In the genomic region with DNA sequence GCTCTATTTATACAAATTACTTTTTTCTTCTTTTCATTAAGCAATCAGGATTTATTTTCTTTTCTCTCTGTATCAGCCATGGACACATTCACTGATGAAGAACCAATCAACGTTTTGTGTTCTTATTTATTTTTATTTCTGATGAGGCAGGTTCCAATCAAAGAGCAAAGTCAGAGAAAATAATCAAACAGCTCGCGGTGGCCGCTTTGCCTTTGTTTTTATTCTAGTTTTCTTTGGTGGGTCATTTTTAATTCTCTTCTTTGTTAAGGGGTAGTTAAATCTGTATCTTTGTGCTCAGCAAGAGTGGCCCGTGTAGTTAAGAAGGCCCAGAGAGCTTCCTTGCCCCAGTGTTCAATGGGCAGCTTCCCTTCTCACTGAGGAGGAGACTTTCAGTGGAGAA, we compare ENCODE assay signal across 18 cellular contexts.
DNase-seq lines count a peak whose midpoint lies in the region; ATAC-seq, FAIRE-seq and TF ChIP-seq lines count a peak whose summit lies in the region.
"Had no signal": no experiment of that assay in that cellular context is flagged by ENCODE, and none has a peak within 500 bp of the region (broad histone marks: within the 10 kb centered on the region; RNA-seq: fewer than 3 reads in every experiment).

No MANE protein-coding gene starts in this region.

- intact Hi-C loops in right lobe of liver (cut with DNase I), result no loop called here
- intact Hi-C loops in HepG2 (cut with micrococcal nuclease; ENCODE audit: unreplicated experiment), result no loop called here
- intact Hi-C loops in natural killer cell (cut with micrococcal nuclease), result no loop called here

- ATAC-seq in right lobe of liver (no peak), HepG2 (no peak), natural killer cell (no peak), HG03045 (IDR thresholded peaks at IDR 0.05; ENCODE audit: unreplicated experiment) (no peak), HG03378 (IDR thresholded peaks at IDR 0.05; ENCODE audit: unreplicated experiment) (no peak)
- no peak for ATAC-seq in central memory CD8-positive, alpha-beta T cell (replicated peaks; ENCODE audit: extremely low read depth, poor library complexity, severe bottlenecking)
- ATAC-seq: HCT116, heart left ventricle had no signal

- peak overlapping the region; percentile 29 for H3K4me3 Mint-ChIP-seq in central memory CD8-positive, alpha-beta T cell
- H3K4me3 Mint-ChIP-seq in natural killer cell, result peak overlapping the region; percentile 6

- TF ChIP-seq CTCF in right lobe of liver (IDR thresholded peaks at IDR 0.05) (no peak), HepG2 (CRISPR knock-in tag; IDR thresholded peaks at IDR 0.05) (no peak), natural killer cell (IDR thresholded peaks at IDR 0.05) (no peak)

- H3K4me1 ChIP-seq in right lobe of liver (peaks cover 0 to 3% (median 0%) of the 10 kb centered on the region in 4 donors), HepG2 (ENCODE audit: insufficient read depth, low read length) (peaks cover 9% of the 10 kb centered on the region; the same call in 1 of the 2 replicates)

- in situ Hi-C loops in HepG2 (cut with HindIII; ENCODE audit: extremely low pct_ligation_motif_present, low pct_unique_long_range_greater_than_20kb), result loop anchor here (25.0 kb wide), 1 partner anchor 425 kb away; no protein-coding TSS in a partner anchor

- CTCF ChIA-PET in HepG2 (lab: Yijun Ruan, JAX; ENCODE audit: low intra/inter-chr PET ratio, low total read pairs), result no interaction called here

- DNase-seq in right lobe of liver (no peak), HepG2 (ENCODE audit: low spot score) (no peak), natural killer cell (no peak), erythroblast (lab: John Stamatoyannopoulos, UW) (no peak), COR-L47 (lab: John Stamatoyannopoulos, UW) (no peak)
- DNase-seq in central memory CD8-positive, alpha-beta T cell (ENCODE audit: low spot score in 2 of 2), result no peak
- DNase-seq: activated gamma-delta T cell, heart left ventricle, NCI-H1694, NCI-H226, WERI-Rb-1 had no signal

- POLR2A ChIA-PET in HepG2 (lab: Yijun Ruan, JAX), result no interaction called here

- peaks cover 86% of the 10 kb centered on the region for H3K27me3 Mint-ChIP-seq in central memory CD8-positive, alpha-beta T cell
- peaks cover 59 to 79% of the 10 kb centered on the region in 2 donors for H3K27me3 Mint-ChIP-seq in natural killer cell (ENCODE audit: low read depth in 2 of 2)

- peak overlapping the region in 2 of 3 donors; percentile 5 to 25 for H3K27ac ChIP-seq in right lobe of liver
- no peak overlapping the region for H3K27ac ChIP-seq in HepG2 (ENCODE audit: extremely low read length, insufficient read depth, low read length)
- H3K27ac ChIP-seq: RWPE1, vagina, WERI-Rb-1 had no signal

- H3K36me3 ChIP-seq in right lobe of liver, result no peaks in the 10 kb centered on the region
- no peaks in the 10 kb centered on the region for H3K36me3 ChIP-seq in HepG2 (replicated peaks in 1 of 2; ENCODE audit: control insufficient read depth in 1 of 2, insufficient read depth in 2 of 2, low read length in 2 of 2)
- H3K36me3 ChIP-seq: heart left ventricle, vagina, WERI-Rb-1 had no signal

- H2AFZ ChIP-seq in HepG2 (ENCODE audit: low read length), result no peak overlapping the region

- H3K4me2 ChIP-seq in HepG2 (ENCODE audit: low read depth, low read length), result no peak overlapping the region

- no peak for TF ChIP-seq EP300 in HepG2 (IDR thresholded peaks at IDR 0.05; ENCODE audit: low read depth in 2 of 2, low read length in 2 of 2)
- no peak for TF ChIP-seq EP300 in HepG2 (CRISPR knock-in tag; IDR thresholded peaks at IDR 0.05; ENCODE audit: borderline replicate concordance)

- H3K4me3 ChIP-seq in right lobe of liver, result no peak overlapping the region
- H3K4me3 ChIP-seq in HepG2 (replicated peaks in 1 of 3; ENCODE audit: insufficient read depth in 1 of 3, low read depth in 2 of 3, low read length in 3 of 3), result no peak overlapping the region
- H3K4me3 ChIP-seq: heart left ventricle, vagina had no signal

- H4K20me1 ChIP-seq in HepG2 (ENCODE audit: insufficient read depth, low read length), result no peaks in the 10 kb centered on the region

- H3K79me2 ChIP-seq in HepG2 (ENCODE audit: insufficient read depth, low read length), result no peaks in the 10 kb centered on the region

- H3K36me3 Mint-ChIP-seq in central memory CD8-positive, alpha-beta T cell (ENCODE audit: insufficient read depth), result peaks cover 11% of the 10 kb centered on the region
- peaks cover 7% of the 10 kb centered on the region for H3K36me3 Mint-ChIP-seq in natural killer cell

- no TSS peak for BruUV-seq in HepG2 (replicated peaks; lab: Mats Ljungman, UMichigan)

- no peak overlapping the region for H3K27ac Mint-ChIP-seq in central memory CD8-positive, alpha-beta T cell (ENCODE audit: low read depth)
- H3K27ac Mint-ChIP-seq in natural killer cell, result no peak overlapping the region

- no peak for FAIRE-seq in HepG2 (lab: Jason Lieb, UNC)
- FAIRE-seq: GM19239, islet of Langerhans had no signal

- 2% methylated on average over 5 of the region's 5 CpGs for WGBS in right lobe of liver (ENCODE audit: insufficient coverage, low coverage, low lambda C conversion rate, missing lambda C conversion rate)
- WGBS in HepG2 (ENCODE audit: low lambda C conversion rate), result 47% methylated on average over 5 of the region's 5 CpGs

- TF ChIP-seq POLR2A in right lobe of liver (IDR thresholded peaks at IDR 0.05), result no peak
- no peak for TF ChIP-seq POLR2A in HepG2 (IDR thresholded peaks at IDR 0.05; ENCODE audit: insufficient read depth in 1 of 2, low read depth in 2 of 2, low read length in 2 of 2)
- TF ChIP-seq POLR2A in erythroblast (IDR thresholded peaks at IDR 0.05; ENCODE audit: low read length), result no peak

- no peak overlapping the region for H3K9ac ChIP-seq in HepG2 (ENCODE audit: insufficient read depth, low read depth, low read length)

- H3K9me3 ChIP-seq in right lobe of liver (no peaks in the 10 kb centered on the region), HepG2 (ENCODE audit: low read length) (no peaks in the 10 kb centered on the region)
- H3K9me3 ChIP-seq: heart left ventricle, vagina had no signal

- H3K27me3 ChIP-seq in right lobe of liver, result peaks cover 11 to 39% of the 10 kb centered on the region in 2 donors
- H3K27me3 ChIP-seq in HepG2 (ENCODE audit: control insufficient read depth in 1 of 2, insufficient read depth in 2 of 2, low read length in 2 of 2), result peaks cover 5 to 49% of the 10 kb centered on the region in 2 experiments

- peaks cover 38% of the 10 kb centered on the region for H3K4me1 Mint-ChIP-seq in central memory CD8-positive, alpha-beta T cell
- H3K4me1 Mint-ChIP-seq in natural killer cell, result peaks cover 39% of the 10 kb centered on the region in 2 donors

- TF ChIP-seq RAD21 in HepG2 (CRISPR knock-in tag; IDR thresholded peaks at IDR 0.05), result no peak

- no peaks in the 10 kb centered on the region for H3K9me3 Mint-ChIP-seq in central memory CD8-positive, alpha-beta T cell
- no peaks in the 10 kb centered on the region for H3K9me3 Mint-ChIP-seq in natural killer cell

TF ChIP-seq in HepG2, 621 proteins besides CTCF, POLR2A, EP300 and RAD21:
- no peak for TF ChIP-seq RBM39 (IDR thresholded peaks at IDR 0.05; ENCODE audit: low read depth, low read length, poor library complexity, severe bottlenecking)
- no peak for TF ChIP-seq SOX5 (CRISPR knock-in tag; IDR thresholded peaks at IDR 0.05; ENCODE audit: borderline replicate concordance)
- no peak for TF ChIP-seq MED13 (CRISPR knock-in tag; IDR thresholded peaks at IDR 0.05)
- no peak for TF ChIP-seq ZSCAN9 (CRISPR knock-in tag; IDR thresholded peaks at IDR 0.05; ENCODE audit: borderline replicate concordance)
- no peak for TF ChIP-seq RARG (CRISPR knock-in tag; IDR thresholded peaks at IDR 0.05; ENCODE audit: low read depth)
- no peak for TF ChIP-seq ZNF841 (CRISPR knock-in tag; IDR thresholded peaks at IDR 0.05; ENCODE audit: borderline replicate concordance)
